Comparison of ENCODE assay signal across 15 cellular contexts in genomic region chr16:15677447-15677846, GRCh38.
"Had no signal": no experiment of that assay in that cellular context is flagged by ENCODE, and none has a peak within 500 bp of the region (broad histone marks: within the 10 kb centered on the region; RNA-seq: fewer than 3 reads in every experiment).

No MANE protein-coding gene starts in this region.

- H3K36me3 ChIP-seq: colonic mucosa had no signal

- H3K9me3 Mint-ChIP-seq: activated CD4-positive, alpha-beta T cell treated with anti-CD3 and anti-CD28 coated beads, Interleukin-2, amount 10 ng/mL, durations not matched to agents 7 days and 5 days; activated naive CD4-positive, alpha-beta T cell treated with anti-CD3 and anti-CD28 coated beads for 36 hours; activated T-helper 2 cell treated with anti-CD3 and anti-CD28 coated beads, Interferon-gamma antibody, Interleukin-2, Interleukin-4, amounts not matched to agents 10 μg/mL and 5 μg/mL and 100 μg/mL, durations not matched to agents 14 hours and 24 hours and 36 hours; immature natural killer cell had no signal

- H3K9me3 ChIP-seq: colonic mucosa, gastrocnemius medialis, heart left ventricle, thyroid gland had no signal

- H3K27me3 Mint-ChIP-seq: activated CD4-positive, alpha-beta T cell treated with anti-CD3 and anti-CD28 coated beads, Interleukin-2, amount 10 ng/mL, durations not matched to agents 7 days and 5 days had no signal

- H3K4me3 ChIP-seq: cardiac muscle cell, colonic mucosa, gastrocnemius medialis, heart left ventricle, thyroid gland had no signal

- H3K27ac ChIP-seq: cardiac muscle cell, colonic mucosa, gastrocnemius medialis, heart left ventricle, parathyroid adenoma, thyroid gland had no signal

- ATAC-seq: gastrocnemius medialis, heart left ventricle, left cardiac atrium had no signal

- H3K4me1 ChIP-seq: colonic mucosa, parathyroid adenoma had no signal

- H3K4me3 Mint-ChIP-seq: activated CD4-positive, alpha-beta T cell treated with anti-CD3 and anti-CD28 coated beads, Interleukin-2, amount 10 ng/mL, durations not matched to agents 7 days and 5 days; activated naive CD4-positive, alpha-beta T cell treated with anti-CD3 and anti-CD28 coated beads for 36 hours; immature natural killer cell had no signal

- H3K27ac Mint-ChIP-seq: activated T-helper 2 cell treated with anti-CD3 and anti-CD28 coated beads, Interferon-gamma antibody, Interleukin-2, Interleukin-4, amounts not matched to agents 10 μg/mL and 5 μg/mL and 100 μg/mL, durations not matched to agents 14 hours and 24 hours and 36 hours had no signal

- DNase-seq: activated CD4-positive, alpha-beta T cell treated with anti-CD3 and anti-CD28 coated beads, Interleukin-2, amount 10 ng/mL, durations not matched to agents 7 days and 5 days; activated CD4-positive, CD25-positive, alpha-beta regulatory T cell; activated naive CD4-positive, alpha-beta T cell treated with anti-CD3 and anti-CD28 coated beads for 36 hours; colonic mucosa; effector CD8-positive, alpha-beta T cell; gastrocnemius medialis; heart left ventricle; immature natural killer cell; left cardiac atrium; stimulated activated CD4-positive, alpha-beta T cell treated with anti-CD3 and anti-CD28 coated beads, Interleukin-12 subunit alpha, Interleukin-12 subunit beta, amount 100 ng/mL, for 4 hours; stimulated activated CD4-positive, alpha-beta T cell treated with anti-CD3 and anti-CD28 coated beads, Interleukin-2, amount 100 ng/mL, for 24 hours; thyroid gland had no signal
